ENCODE assay signal across 17 cellular contexts in the genomic region with DNA sequence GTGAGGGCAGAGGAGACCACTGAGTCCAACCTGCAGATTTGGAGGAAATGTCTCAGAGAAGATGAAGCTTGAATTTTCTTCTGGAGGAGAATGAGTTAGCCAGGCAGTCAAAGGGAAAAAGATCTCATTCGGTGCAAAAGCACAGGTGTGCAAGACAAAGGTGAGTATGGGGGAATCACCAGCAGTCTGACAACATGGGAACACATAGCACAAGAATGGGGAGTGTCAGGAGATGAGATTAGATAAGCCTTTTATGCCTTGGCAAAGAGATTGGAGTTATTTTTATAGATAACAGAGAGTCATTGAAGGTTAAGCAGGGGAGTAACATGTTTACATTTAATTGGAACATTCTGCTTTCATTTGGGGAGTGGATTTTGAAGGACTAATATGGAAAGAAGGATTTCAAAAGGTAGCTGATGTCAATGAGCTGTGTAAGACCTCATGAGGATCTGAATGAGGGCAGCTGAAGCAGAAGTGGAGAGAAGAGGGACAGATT.
"Had no signal": no experiment of that assay in that cellular context is flagged by ENCODE, and none has a peak within 500 bp of the region (broad histone marks: within the 10 kb centered on the region; RNA-seq: fewer than 3 reads in every experiment).

No MANE protein-coding gene starts in this region.

- H3K36me3 Mint-ChIP-seq: activated naive CD8-positive, alpha-beta T cell; immature natural killer cell; naive thymus-derived CD4-positive, alpha-beta T cell had no signal

- H3K4me3 ChIP-seq: body of pancreas, sigmoid colon, stomach, testis had no signal

- H3K9me3 ChIP-seq: body of pancreas, sigmoid colon, stomach, testis had no signal

- DNase-seq: activated CD4-positive, alpha-beta T cell treated with anti-CD3 and anti-CD28 coated beads, Interleukin-2, amount 10 ng/mL, durations not matched to agents 7 days and 5 days; activated CD8-positive, alpha-beta memory T cell treated with anti-CD3 and anti-CD28 coated beads, Interleukin-2, amount 50 U/mL, for 48 hours; activated gamma-delta T cell treated with Interleukin-2 at 50 U/mL for 16 hours; activated T-cell treated with anti-CD3 and anti-CD28 coated beads, Interleukin-2, amount 50 U/mL, for 72 hours; amniotic stem cell; body of pancreas; caudate nucleus; immature natural killer cell; left cardiac atrium; midbrain; naive thymus-derived CD4-positive, alpha-beta T cell; sigmoid colon; stimulated activated CD4-positive, alpha-beta T cell treated with anti-CD3 and anti-CD28 coated beads, Interleukin-1b, Interleukin-23, amount 100 ng/mL, for 48 hours; stomach; testis had no signal

- H3K9me3 Mint-ChIP-seq: activated CD4-positive, alpha-beta T cell treated with anti-CD3 and anti-CD28 coated beads, Interleukin-2, amount 10 ng/mL, durations not matched to agents 7 days and 5 days had no signal

- H3K4me1 ChIP-seq: body of pancreas, parathyroid adenoma, sigmoid colon, stomach, testis had no signal

- H3K27me3 ChIP-seq: body of pancreas, sigmoid colon, stomach, testis had no signal

- H3K27ac Mint-ChIP-seq: activated CD4-positive, alpha-beta T cell treated with anti-CD3 and anti-CD28 coated beads, Interleukin-2, amount 10 ng/mL, durations not matched to agents 7 days and 5 days; activated naive CD8-positive, alpha-beta T cell; activated T-cell treated with anti-CD3 and anti-CD28 coated beads, Interleukin-2, amount 50 U/mL, for 72 hours; immature natural killer cell; naive thymus-derived CD4-positive, alpha-beta T cell had no signal

- H3K4me1 Mint-ChIP-seq: activated CD4-positive, alpha-beta T cell treated with anti-CD3 and anti-CD28 coated beads, Interleukin-2, amount 10 ng/mL, durations not matched to agents 7 days and 5 days; immature natural killer cell; naive thymus-derived CD4-positive, alpha-beta T cell had no signal

- H3K4me3 Mint-ChIP-seq: activated CD4-positive, alpha-beta T cell treated with anti-CD3 and anti-CD28 coated beads, Interleukin-2, amount 10 ng/mL, durations not matched to agents 7 days and 5 days; activated naive CD8-positive, alpha-beta T cell; activated T-cell treated with anti-CD3 and anti-CD28 coated beads, Interleukin-2, amount 50 U/mL, for 72 hours; immature natural killer cell; naive thymus-derived CD4-positive, alpha-beta T cell had no signal

- ATAC-seq: activated T-cell treated with anti-CD3 and anti-CD28 coated beads, Interleukin-2, amount 50 U/mL, for 72 hours; body of pancreas; left cardiac atrium; naive thymus-derived CD4-positive, alpha-beta T cell had no signal

- H3K27ac ChIP-seq: body of pancreas, parathyroid adenoma, sigmoid colon, testis had no signal

- H3K36me3 ChIP-seq: sigmoid colon, stomach had no signal
